Comparison of ENCODE assay signal across 18 cellular contexts in genomic region chr17:71063127-71063526, GRCh38.
A peak's percentile ranks its signal among the peaks of the same experiment; 100 is the strongest.
DNase-seq lines count a peak whose midpoint lies in the region; ATAC-seq, FAIRE-seq and TF ChIP-seq lines count a peak whose summit lies in the region.
"Had no signal": no experiment of that assay in that cellular context is flagged by ENCODE, and none has a peak within 500 bp of the region (broad histone marks: within the 10 kb centered on the region; RNA-seq: fewer than 3 reads in every experiment).

No MANE protein-coding gene starts in this region.

- in situ Hi-C loops in astrocyte of the spinal cord (cut with HindIII; ENCODE audit: low sequenced_read_pairs): no loop called here

- TF ChIP-seq CTCF in astrocyte of the spinal cord (IDR thresholded peaks at IDR 0.05; ENCODE audit: low read depth, low read length): no peak

- no peak for FAIRE-seq in HTR-8/SVneo (lab: Jason Lieb, UNC)
- FAIRE-seq: HepG2 had no signal

- ATAC-seq in HG02870 (IDR thresholded peaks at IDR 0.05; ENCODE audit: unreplicated experiment): no peak
- ATAC-seq: GM23338, HepG2 had no signal

- DNase-seq in NCI-H146 (lab: John Stamatoyannopoulos, UW) (peak; percentile 3), NCI-H146 treated with DMSO at 0.1 percent for 48 hours (lab: John Stamatoyannopoulos, UW; ENCODE audit: unreplicated experiment) (no peak), NCI-H2227 (lab: John Stamatoyannopoulos, UW; ENCODE audit: unreplicated experiment) (peak; percentile 40), astrocyte of the spinal cord (ENCODE audit: low read depth, low spot score) (peak; percentile 66), HTR-8/SVneo (ENCODE audit: insufficient read length, low spot score) (no peak), mucosa of gallbladder (ENCODE audit: low spot score) (no peak), NCI-H1694 treated with DMSO at 0.1 percent for 48 hours (lab: John Stamatoyannopoulos, UW) (no peak)
- DNase-seq: CD4-positive, alpha-beta memory T cell; DMS153; DMS79; GDM1; H9; HFFc6; KBM-7 had no signal

- H3K4me3 ChIP-seq in astrocyte of the spinal cord (ENCODE audit: low read depth, low read length): no peak overlapping the region
- H3K4me3 ChIP-seq: BLaER1, GM23338 had no signal

Comparison
In these comparisons a context has a peak if more than half of its experiments do, and no peak if none do; other contexts are left out.
1. DNase-seq: peak in NCI-H146 (single experiment), NCI-H2227 (single experiment) and astrocyte of the spinal cord (single experiment); none in NCI-H146 treated with DMSO at 0.1 percent for 48 hours (single experiment), HTR-8/SVneo (single experiment), mucosa of gallbladder (single experiment) and NCI-H1694 treated with DMSO at 0.1 percent for 48 hours (single experiment).